Comparison of ENCODE assay signal across 23 cellular contexts in the genomic region with DNA sequence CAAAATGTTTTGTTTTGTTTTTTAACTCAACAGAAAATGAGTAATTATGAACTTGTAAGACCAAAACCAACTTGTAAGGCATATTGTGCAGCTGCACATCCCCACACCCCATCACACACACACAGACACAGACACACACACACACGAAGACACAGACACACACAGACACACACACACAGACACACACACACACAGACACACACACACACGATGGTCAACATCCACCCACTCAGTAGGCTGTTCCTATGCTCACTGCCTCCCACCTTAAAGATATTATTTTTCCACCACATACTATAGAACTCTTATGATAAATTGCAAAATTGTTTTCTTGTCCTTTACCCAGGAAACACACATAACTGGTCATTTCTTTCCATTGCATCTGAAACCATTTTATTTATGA. TPM values are rescaled to one million over a fixed set of nuclear protein-coding genes. Genes with fewer than 3 reads are reported as not detected.
A peak's percentile ranks its signal among the peaks of the same experiment; 100 is the strongest.
DNase-seq lines count a peak whose midpoint lies in the region; ATAC-seq and TF ChIP-seq lines count a peak whose summit lies in the region.
"Had no signal": no experiment of that assay in that cellular context is flagged by ENCODE, and none has a peak within 500 bp of the region (broad histone marks: within the 10 kb centered on the region; RNA-seq: fewer than 3 reads in every experiment).

No MANE protein-coding gene starts in this region.

- no peaks in the 10 kb centered on the region for H3K4me1 ChIP-seq in IMR-90 (ENCODE audit: control insufficient read depth, insufficient read depth, low read length)
- H3K4me1 ChIP-seq in neural progenitor cell, result peaks cover 14% of the 10 kb centered on the region
- H3K4me1 ChIP-seq in vagina, result peaks cover 52% of the 10 kb centered on the region
- H3K4me1 ChIP-seq in breast epithelium, result peaks cover 0 to under 1% of the 10 kb centered on the region in 2 donors
- H3K4me1 ChIP-seq: Caco-2 had no signal

- peak overlapping the region; percentile 63; the same call in 1 of the 2 replicates for H3K23ac ChIP-seq in IMR-90 (ENCODE audit: low read depth, low read length)

- H3K4me3 ChIP-seq in IMR-90 (ENCODE audit: insufficient read depth, low read depth, low read length) (no peak overlapping the region), neural progenitor cell (no peak overlapping the region), vagina (no peak overlapping the region), breast epithelium (no peak overlapping the region)
- H3K4me3 ChIP-seq: BLaER1 treated with 17β-estradiol and CSF1 and Interleukin-3, amounts not matched to agents 10 nM and 100 nM; GM12878 had no signal

- H3F3A ChIP-seq in neural progenitor cell (ENCODE audit: low read depth), result peaks cover 10% of the 10 kb centered on the region

- no peak overlapping the region for H3K4me2 ChIP-seq in IMR-90 (ENCODE audit: low read depth, low read length)
- H3K4me2 ChIP-seq in neural progenitor cell, result no peak overlapping the region
- H3K4me2 ChIP-seq: BLaER1 treated with 17β-estradiol and CSF1 and Interleukin-3, amounts not matched to agents 10 nM and 100 nM had no signal

- intact Hi-C loops in IMR-90 (cut with micrococcal nuclease), result loop anchor here (10.0 kb wide), 1 partner anchor 428 kb away; no protein-coding TSS in a partner anchor
- intact Hi-C loops in vagina (cut with DNase I), result loop anchor here (10.0 kb wide), 2 partner anchors 98 to 148 kb away; no protein-coding TSS in a partner anchor
- intact Hi-C loops in breast epithelium (cut with DNase I; ENCODE audit: low total_unique reads), result no loop called here

- peak overlapping the region; percentile 57 for H2BK5ac ChIP-seq in IMR-90 (ENCODE audit: low read depth, low read length, poor library complexity, severe bottlenecking)

- in situ Hi-C loops in IMR-90 (cut with MboI; ENCODE audit: low sequenced_read_pairs), result no loop called here

- H3K79me1 ChIP-seq in IMR-90 (ENCODE audit: low read depth in 1 of 2, low read length in 2 of 2), result peaks cover 32 to 74% of the 10 kb centered on the region in 2 experiments

- H2BK120ac ChIP-seq in IMR-90 (ENCODE audit: low read depth, low read length), result no peak overlapping the region

- H4K8ac ChIP-seq in IMR-90 (ENCODE audit: low read depth in 2 of 2, low read length in 2 of 2), result peak overlapping the region in 1 of 2 experiments; percentile 57; a peak in 1 of 4 replicates

- H2AK9ac ChIP-seq in IMR-90 (replicated peaks; ENCODE audit: low read depth, low read length, poor library complexity), result no peak overlapping the region

- H3K27ac ChIP-seq in IMR-90 (ENCODE audit: insufficient read depth, low read length), result no peak overlapping the region
- no peak overlapping the region for H3K27ac ChIP-seq in neural progenitor cell
- peak overlapping the region; percentile 69 for H3K27ac ChIP-seq in vagina
- H3K27ac ChIP-seq in breast epithelium, result no peak overlapping the region
- H3K27ac ChIP-seq: BLaER1 treated with 17β-estradiol and CSF1 and Interleukin-3, amounts not matched to agents 10 nM and 100 nM; C4-2B had no signal

- no peaks in the 10 kb centered on the region for H3K79me2 ChIP-seq in neural progenitor cell (ENCODE audit: low read depth)

- H3K4me1 Mint-ChIP-seq in neural progenitor cell, result peaks cover 52% of the 10 kb centered on the region
- H3K4me1 Mint-ChIP-seq: B cell had no signal

- CTCF ChIA-PET in IMR-90 (lab: Yijun Ruan, JAX), result no interaction called here

- H3K9ac ChIP-seq in IMR-90 (ENCODE audit: low read depth, low read length) (no peak overlapping the region), neural progenitor cell (no peak overlapping the region)
- H3K9ac ChIP-seq: BLaER1 treated with 17β-estradiol and CSF1 and Interleukin-3, amounts not matched to agents 10 nM and 100 nM had no signal

- WGBS in IMR-90 (ENCODE audit: extremely low coverage in 2 of 2, insufficient read length in 1 of 2), 2 experiments, result 69% methylated on average over 2 of the region's 2 CpGs; no CpG with 5 or more reads in 1 of the 2 experiments

- no peak overlapping the region for H2BK20ac ChIP-seq in IMR-90 (ENCODE audit: low read depth, low read length)

- DNase-seq in IMR-90, result no peak
- DNase-seq in neural progenitor cell (ENCODE audit: low spot score), result no peak
- DNase-seq in vagina (ENCODE audit: extremely low spot score in 2 of 2), result no peak
- no peak for DNase-seq in D341Med (ENCODE audit: low spot score)
- no peak for DNase-seq in breast epithelium (ENCODE audit: low spot score in 2 of 2)
- DNase-seq: 8988T; AML-193; Caco-2; Calu3; CD4-positive, alpha-beta T cell; DMS 273 treated with DMSO at 0.1 percent for 48 hours; DMS153; DMS79; DND-41; EL; GDM1 had no signal

- peaks cover 15% of the 10 kb centered on the region for H4K20me1 ChIP-seq in IMR-90 (ENCODE audit: insufficient read depth, low read length)
- H4K20me1 ChIP-seq in neural progenitor cell (ENCODE audit: low read depth), result peaks cover 17% of the 10 kb centered on the region
- H4K20me1 ChIP-seq: BLaER1 treated with 17β-estradiol and CSF1 and Interleukin-3, amounts not matched to agents 10 nM and 100 nM had no signal

- peak overlapping the region; percentile 78; the same call in 1 of the 2 replicates for H2AK5ac ChIP-seq in IMR-90 (ENCODE audit: low read depth, low read length)

- POLR2A ChIA-PET in IMR-90 (lab: Charles Lee; ENCODE audit: unreplicated experiment), result no interaction called here

- H2BK15ac ChIP-seq in IMR-90 (ENCODE audit: low read depth, low read length), result no peak overlapping the region

- peaks cover 8% of the 10 kb centered on the region for H3K27me3 Mint-ChIP-seq in neural progenitor cell (ENCODE audit: insufficient read depth, low read depth)

- peaks cover 5% of the 10 kb centered on the region for H3K9me3 Mint-ChIP-seq in neural progenitor cell
- H3K9me3 Mint-ChIP-seq: CD4-positive, alpha-beta T cell; CD8-positive, alpha-beta T cell had no signal

- H3K4ac ChIP-seq in IMR-90 (ENCODE audit: low read depth, low read length), result no peak overlapping the region

- H3K56ac ChIP-seq in IMR-90 (ENCODE audit: extremely low read depth, insufficient read depth, low read length), result no peak overlapping the region

- H2AFZ ChIP-seq in IMR-90 (replicated peaks; ENCODE audit: low read length, poor library complexity), result no peak overlapping the region
- no peak overlapping the region for H2AFZ ChIP-seq in neural progenitor cell (replicated peaks)

- H3K36me3 ChIP-seq in IMR-90 (ENCODE audit: control insufficient read depth, insufficient read depth, low read length), result no peaks in the 10 kb centered on the region; the same call in none of the 2 replicates
- H3K36me3 ChIP-seq in neural progenitor cell, result no peaks in the 10 kb centered on the region
- no peaks in the 10 kb centered on the region for H3K36me3 ChIP-seq in vagina
- H3K36me3 ChIP-seq in breast epithelium, result no peaks in the 10 kb centered on the region
- H3K36me3 ChIP-seq: BLaER1 treated with 17β-estradiol and CSF1 and Interleukin-3, amounts not matched to agents 10 nM and 100 nM had no signal

- 0 out of 2 replicates have a peak overlapping the region, but pooled peaks have one; percentile 56 for H3K14ac ChIP-seq in IMR-90 (replicated peaks; ENCODE audit: low read depth, low read length)

- H3K36me3 Mint-ChIP-seq in neural progenitor cell, result peaks cover 24% of the 10 kb centered on the region
- H3K36me3 Mint-ChIP-seq: CD8-positive, alpha-beta T cell had no signal

- ATAC-seq in IMR-90 (ENCODE audit: low read depth) (no peak), GM21619 (IDR thresholded peaks at IDR 0.05; ENCODE audit: unreplicated experiment) (no peak)
- ATAC-seq: CD8-positive, alpha-beta T cell; GM12878 had no signal

- TF ChIP-seq POLR2A in IMR-90 (IDR thresholded peaks at IDR 0.05; ENCODE audit: low read depth, low read length) (no peak), vagina (IDR thresholded peaks at IDR 0.05) (no peak), breast epithelium (IDR thresholded peaks at IDR 0.05) (no peak)

- H3K9me3 ChIP-seq in IMR-90 (ENCODE audit: control insufficient read depth, insufficient read depth, low read length) (no peaks in the 10 kb centered on the region), neural progenitor cell (ENCODE audit: low read depth) (no peaks in the 10 kb centered on the region), vagina (no peaks in the 10 kb centered on the region), breast epithelium (no peaks in the 10 kb centered on the region)
- H3K9me3 ChIP-seq: BLaER1 treated with 17β-estradiol and CSF1 and Interleukin-3, amounts not matched to agents 10 nM and 100 nM; Caco-2 had no signal

- peak overlapping the region; percentile 46 for H3K4me3 Mint-ChIP-seq in neural progenitor cell
- H3K4me3 Mint-ChIP-seq: B cell; CD4-positive, alpha-beta T cell; CD8-positive, alpha-beta T cell had no signal

- TF ChIP-seq CTCF in IMR-90 (conservative IDR thresholded peaks at IDR 0.05; ENCODE audit: low read depth, low read length) (no peak), neural progenitor cell (IDR thresholded peaks at IDR 0.05) (no peak), vagina (IDR thresholded peaks at IDR 0.05) (no peak), breast epithelium (IDR thresholded peaks at IDR 0.05) (no peak)

- TF ChIP-seq RAD21 in IMR-90 (IDR thresholded peaks at IDR 0.05; ENCODE audit: low read length), result no peak

- H3K27me3 ChIP-seq in IMR-90 (ENCODE audit: control insufficient read depth, insufficient read depth, low read length), result no peaks in the 10 kb centered on the region
- peaks cover 34% of the 10 kb centered on the region for H3K27me3 ChIP-seq in neural progenitor cell
- no peaks in the 10 kb centered on the region for H3K27me3 ChIP-seq in vagina
- peaks cover 0 to 5% of the 10 kb centered on the region in 2 donors for H3K27me3 ChIP-seq in breast epithelium

- no peak overlapping the region for H3K18ac ChIP-seq in IMR-90 (ENCODE audit: low read depth, low read length)

- H3K27ac Mint-ChIP-seq in neural progenitor cell, result peak overlapping the region; percentile 57
- H3K27ac Mint-ChIP-seq: B cell; CD4-positive, alpha-beta T cell; CD8-positive, alpha-beta T cell had no signal

- peaks cover 19% of the 10 kb centered on the region for H3K9me1 ChIP-seq in IMR-90 (ENCODE audit: insufficient read depth, low read length)

- dilution Hi-C loops in IMR-90 (cut with HindIII; ENCODE audit: low sequenced_read_pairs, unreplicated experiment), result no loop called here

- H4K5ac ChIP-seq in IMR-90 (ENCODE audit: low read depth, low read length), result no peak overlapping the region

- no TSS peak for BruUV-seq in IMR-90 (replicated peaks; lab: Mats Ljungman, UMichigan)

- no peak overlapping the region for H4K91ac ChIP-seq in IMR-90 (ENCODE audit: insufficient read depth, low read depth, low read length)

TF ChIP-seq in IMR-90, 13 proteins besides CTCF, POLR2A, EP300 and RAD21 (continues in another document):
- no peak for TF ChIP-seq RFX5 (IDR thresholded peaks at IDR 0.05; ENCODE audit: low read depth, low read length)
- no peak for TF ChIP-seq MAFK (IDR thresholded peaks at IDR 0.05; ENCODE audit: low read depth, low read length)
- no peak for TF ChIP-seq BHLHE40 (IDR thresholded peaks at IDR 0.05; ENCODE audit: low read depth, low read length)
- TF ChIP-seq MAZ (IDR thresholded peaks at IDR 0.05; ENCODE audit: borderline replicate concordance, low read depth, low read length), result no peak

RNA-seq across cellular contexts. Expression of a gene that starts 6.2 kb away (rescaled TPM):
- total RNA-seq in IMR-90 (2012; rRNA removed) (13.3 and 13.9 TPM in 2 replicates), neural progenitor cell (ENCODE audit: low replicate concordance) (0.64 and 0.99 TPM in 2 replicates), vagina (6.1 TPM), breast epithelium (1 to 10 TPM; 1.0 to 6.7 (median 2.3) TPM)
- 4.5 and 5.9 TPM in 2 replicates for polyA plus RNA-seq in IMR-90 (2012; rRNA removed)
- 2.0 and 2.7 TPM in 2 replicates for polyA plus RNA-seq in IMR-90 (2012; cell fraction: cytosol; rRNA removed)
- polyA plus RNA-seq in IMR-90 (2012; cell fraction: nucleus; rRNA removed; ENCODE audit: low replicate concordance), result 7.7 and 10.1 TPM in 2 replicates
- total RNA-seq: B cell; CD4-positive, alpha-beta T cell; CD8-positive, alpha-beta T cell; G401 had no signal
